Comparison of ENCODE assay signal across 8 cellular contexts in genomic region chr22:29359469-29359868, GRCh38. TPM values are rescaled to one million over a fixed set of nuclear protein-coding genes. Genes with fewer than 3 reads are reported as not detected.
DNase-seq lines count a peak whose midpoint lies in the region; ATAC-seq, FAIRE-seq and TF ChIP-seq lines count a peak whose summit lies in the region.

No MANE protein-coding gene starts in this region.

- no peak for ATAC-seq in GM18502 (IDR thresholded peaks at IDR 0.05; ENCODE audit: poor library complexity, unreplicated experiment)
- ATAC-seq in HG03378 (IDR thresholded peaks at IDR 0.05; ENCODE audit: unreplicated experiment), result no peak

- DNase-seq in Ammon's horn (ENCODE audit: low spot score) (peak; percentile 73), LHCN-M2 (ENCODE audit: low read depth) (peak; percentile 36), bronchial epithelial cell (ENCODE audit: low read depth) (peak; percentile 31), left kidney (ENCODE audit: low read depth, low spot score) (peak; percentile 80), NCI-H510A treated with DMSO at 0.1 percent for 48 hours (lab: John Stamatoyannopoulos, UW) (no peak), MV-4-11 (lab: John Stamatoyannopoulos, UW) (no peak)

- no peak overlapping the region for H3K4me3 ChIP-seq in bronchial epithelial cell (ENCODE audit: low read depth, low read length)

- peaks cover 26% of the 10 kb centered on the region for H3K36me3 ChIP-seq in bronchial epithelial cell (ENCODE audit: control insufficient read depth, insufficient read depth, low read length)

- peak; percentile 71 for TF ChIP-seq CTCF in bronchial epithelial cell (IDR thresholded peaks at IDR 0.05; ENCODE audit: insufficient read depth, low read length, severe bottlenecking)

- FAIRE-seq in bronchial epithelial cell (lab: Jason Lieb, UNC), result no peak

- H3K27me3 ChIP-seq in bronchial epithelial cell (ENCODE audit: control insufficient read depth, insufficient read depth, low read length), result no peaks in the 10 kb centered on the region

RNA-seq across cellular contexts. Expression of gene AP1B1, which starts 28.9 kb away (rescaled TPM):
- 64.1 and 65.5 TPM in 2 replicates for total RNA-seq in LHCN-M2 (2014; rRNA removed)
- polyA plus RNA-seq in LHCN-M2 (2012), result 60.3 TPM
- total RNA-seq in bronchial epithelial cell, result 44.8 and 55.6 TPM in 2 replicates

RNA-seq across cellular contexts. Expression of gene RASL10A, which starts 44.0 kb away (rescaled TPM):
- 0.06 TPM in 1 of 2 replicates, not detected in the other for total RNA-seq in LHCN-M2 (2014; rRNA removed)
- polyA plus RNA-seq in LHCN-M2 (2012), result not detected
- not detected in 2 replicates for total RNA-seq in bronchial epithelial cell

RNA-seq across cellular contexts. Expression of gene GAS2L1, which starts 53.0 kb away (rescaled TPM):
- total RNA-seq in LHCN-M2 (2014; rRNA removed) (33.3 and 47.1 TPM in 2 replicates), bronchial epithelial cell (4.1 and 5.3 TPM in 2 replicates)
- polyA plus RNA-seq in LHCN-M2 (2012), result 26.7 TPM

Comparison
In these comparisons a context has a peak if more than half of its experiments do, and no peak if none do; other contexts are left out.
1. DNase-seq: peak in Ammon's horn (single experiment), LHCN-M2 (single experiment), bronchial epithelial cell (single experiment) and left kidney (single experiment); none in NCI-H510A treated with DMSO at 0.1 percent for 48 hours (single experiment) and MV-4-11 (single experiment).